ENCODE assay signal across 15 cellular contexts in the genomic region with DNA sequence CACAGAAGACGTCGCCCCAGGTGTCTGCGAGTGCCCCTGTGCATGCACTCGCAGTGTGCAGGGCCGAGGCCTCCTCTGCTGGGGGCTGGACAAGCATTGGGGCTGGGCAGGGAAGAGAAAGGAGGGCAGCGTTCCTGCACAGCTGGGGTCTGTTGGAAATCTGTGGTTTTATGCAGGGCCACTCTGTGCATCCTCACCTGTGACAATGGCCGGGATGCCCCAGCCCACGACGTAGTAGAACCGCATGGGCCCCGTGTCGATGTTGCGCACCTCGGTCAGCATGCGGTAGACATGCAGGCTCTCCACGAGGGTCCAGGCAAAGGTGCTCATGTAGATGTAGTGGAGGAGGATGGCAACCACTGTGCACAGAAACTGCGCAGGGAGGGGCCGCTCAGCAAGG.
"Had no signal": no experiment of that assay in that cellular context is flagged by ENCODE, and none has a peak within 500 bp of the region (broad histone marks: within the 10 kb centered on the region; RNA-seq: fewer than 3 reads in every experiment).

No MANE protein-coding gene starts in this region.

- H3K4me3 ChIP-seq: thyroid gland had no signal

- H3K36me3 ChIP-seq: thyroid gland had no signal

- ATAC-seq: left cardiac atrium had no signal

- H3K4me3 Mint-ChIP-seq: activated T-helper 1 cell treated with anti-CD3 and anti-CD28 coated beads, Interleukin-12 subunit alpha, Interleukin-12 subunit beta, Interleukin-2, Interleukin-4 antibody, amounts not matched to agents 30 ng/mL and 10 ng/mL and 1 ng/mL, durations not matched to agents 14 hours and 24 hours and 36 hours; nephron had no signal

- H3K27me3 ChIP-seq: thyroid gland had no signal

- DNase-seq: activated CD4-positive, alpha-beta T cell treated with anti-CD3 and anti-CD28 coated beads, Interleukin-2, amount 50 U/mL, for 4 hours; activated CD4-positive, CD25-positive, alpha-beta regulatory T cell treated with anti-CD3 and anti-CD28 coated beads, Interleukin-2, amount 50 U/mL, for 72 hours; activated T-cell treated with anti-CD3 and anti-CD28 coated beads for 4 hours; anterior cingulate cortex; effector CD8-positive, alpha-beta T cell; left cardiac atrium; mesenchymal stem cell; occipital lobe; posterior cingulate gyrus; retina; stimulated activated CD8-positive, alpha-beta memory T cell treated with anti-CD3 and anti-CD28 coated beads, Interleukin-4, amount 100 ng/mL, for 48 hours; stimulated activated naive CD4-positive, alpha-beta T cell treated with Interleukin-2 at 50 U/mL for 16 hours had no signal

- H3K27ac Mint-ChIP-seq: activated T-helper 1 cell treated with anti-CD3 and anti-CD28 coated beads, Interleukin-12 subunit alpha, Interleukin-12 subunit beta, Interleukin-2, Interleukin-4 antibody, amounts not matched to agents 30 ng/mL and 10 ng/mL and 1 ng/mL, durations not matched to agents 14 hours and 24 hours and 36 hours had no signal

- H3K9me3 ChIP-seq: thyroid gland had no signal
